ENCODE assay signal across 10 cellular contexts in genomic region chr14:66038214-66038977, GRCh38.
DNase-seq lines count a peak whose midpoint lies in the region; ATAC-seq and TF ChIP-seq lines count a peak whose summit lies in the region.
"Had no signal": no experiment of that assay in that cellular context is flagged by ENCODE, and none has a peak within 500 bp of the region (broad histone marks: within the 10 kb centered on the region; RNA-seq: fewer than 3 reads in every experiment).

No MANE protein-coding gene starts in this region.

- no peaks in the 10 kb centered on the region for H3K27me3 Mint-ChIP-seq in neural crest cell (ENCODE audit: low read depth)

- peaks cover 47% of the 10 kb centered on the region for H3K4me1 Mint-ChIP-seq in neural crest cell

- peaks cover 4% of the 10 kb centered on the region for H3K36me3 Mint-ChIP-seq in neural crest cell (ENCODE audit: low read depth)

- H3K9me3 Mint-ChIP-seq in neural crest cell = peaks cover 11% of the 10 kb centered on the region

- no peak for TF ChIP-seq CTCF in neural crest cell (conservative IDR thresholded peaks at IDR 0.05)

- peak overlapping the region; percentile 56 for H3K4me3 Mint-ChIP-seq in neural crest cell

- ATAC-seq in HG03175 (IDR thresholded peaks at IDR 0.05; ENCODE audit: unreplicated experiment) = no peak

- H3K27ac Mint-ChIP-seq in neural crest cell (ENCODE audit: unreplicated experiment) = peak overlapping the region; percentile 79

- DNase-seq in CD1c-positive myeloid dendritic cell (ENCODE audit: extremely low spot score) (peak; percentile 35), OCI-M1 (lab: John Stamatoyannopoulos, UW) (peak; percentile 25), fibroblast of the conjunctiva (ENCODE audit: low read depth) (peak; percentile 21), neural crest cell (ENCODE audit: low read depth, low spot score) (peak; percentile 16), NCI-H510A (lab: John Stamatoyannopoulos, UW) (no peak), hepatic stellate cell (ENCODE audit: low spot score) (no peak), DMS 273 (lab: John Stamatoyannopoulos, UW; ENCODE audit: unreplicated experiment) (no peak)
- DNase-seq: COR-L47, NCI-H748 treated with DMSO at 0.1 percent for 48 hours had no signal

Comparison
In these comparisons a context has a peak if more than half of its experiments do, and no peak if none do; other contexts are left out.
1. DNase-seq: peak in CD1c-positive myeloid dendritic cell (single experiment), OCI-M1 (single experiment), fibroblast of the conjunctiva (single experiment) and neural crest cell (single experiment); none in NCI-H510A (single experiment), hepatic stellate cell (single experiment) and DMS 273 (single experiment).